ENCODE assay signal across 1 cellular context in genomic region chr9:36486933-36487481, GRCh38.
A peak's percentile ranks its signal among the peaks of the same experiment; 100 is the strongest.
TF ChIP-seq lines count a peak whose summit lies in the region.

No MANE protein-coding gene starts in this region.

TF ChIP-seq in HepG2, 621 proteins besides CTCF, POLR2A, EP300 and RAD21 (continued from another document and continues in another):
- TF ChIP-seq GLMP (CRISPR knock-in tag; IDR thresholded peaks at IDR 0.05; ENCODE audit: borderline replicate concordance) (no peak), MAZ (IDR thresholded peaks at IDR 0.05; ENCODE audit: borderline replicate concordance, low read depth, low read length) (no peak), MAZ (CRISPR knock-in tag; IDR thresholded peaks at IDR 0.05; ENCODE audit: low read depth) (no peak; the same call in 1 of the 2 replicates), RCOR2 (CRISPR knock-in tag; IDR thresholded peaks at IDR 0.05) (peak; percentile 64; the same call in 1 of the 2 replicates), TAF1 (CRISPR knock-in tag; IDR thresholded peaks at IDR 0.05) (peak; percentile 61), ZFP36L1 (CRISPR knock-in tag; IDR thresholded peaks at IDR 0.05) (no peak), TFAP4 (IDR thresholded peaks at IDR 0.05; ENCODE audit: borderline replicate concordance, low read depth) (no peak), KDM1A (CRISPR knock-in tag; IDR thresholded peaks at IDR 0.05) (0 out of 2 replicates have a peak, but pooled peaks have one; percentile 41), ZNF569 (CRISPR knock-in tag; IDR thresholded peaks at IDR 0.05; ENCODE audit: borderline replicate concordance) (no peak), CBX1 (IDR thresholded peaks at IDR 0.05; ENCODE audit: low read depth) (no peak), NRL (CRISPR knock-in tag; IDR thresholded peaks at IDR 0.05; ENCODE audit: borderline replicate concordance) (no peak), ZSCAN29 (CRISPR knock-in tag; conservative IDR thresholded peaks at IDR 0.05) (no peak), ZNF510 (CRISPR knock-in tag; IDR thresholded peaks at IDR 0.05; ENCODE audit: low read depth) (no peak), TEAD3 (CRISPR knock-in tag; optimal IDR thresholded peaks at IDR 0.05; ENCODE audit: borderline replicate concordance) (no peak), ZNF317 (CRISPR knock-in tag; IDR thresholded peaks at IDR 0.05) (no peak), ZNF549 (CRISPR knock-in tag; IDR thresholded peaks at IDR 0.05) (no peak), BRCA1 (CRISPR knock-in tag; IDR thresholded peaks at IDR 0.05) (no peak), ETV6 (CRISPR knock-in tag; conservative IDR thresholded peaks at IDR 0.05) (no peak), GMEB1 (CRISPR knock-in tag; IDR thresholded peaks at IDR 0.05; ENCODE audit: borderline replicate concordance) (no peak), ZBTB3 (CRISPR knock-in tag; IDR thresholded peaks at IDR 0.05; ENCODE audit: borderline replicate concordance, low read depth) (no peak), KDM2A (CRISPR knock-in tag; IDR thresholded peaks at IDR 0.05; ENCODE audit: borderline replicate concordance, low read depth) (peak; percentile 23; the same call in 1 of the 2 replicates), NFKB2 (CRISPR knock-in tag; IDR thresholded peaks at IDR 0.05; ENCODE audit: borderline replicate concordance) (no peak), SOX13 (IDR thresholded peaks at IDR 0.05) (no peak), SOX13 (CRISPR knock-in tag; conservative IDR thresholded peaks at IDR 0.05 in 1 of 2, IDR thresholded peaks at IDR 0.05 in 1 of 2) (no peak), PAXIP1 (CRISPR knock-in tag; conservative IDR thresholded peaks at IDR 0.05) (no peak), HNRNPK (IDR thresholded peaks at IDR 0.05; ENCODE audit: low read depth, low read length, poor library complexity, severe bottlenecking) (no peak), MZF1 (CRISPR knock-in tag; IDR thresholded peaks at IDR 0.05; ENCODE audit: borderline replicate concordance) (no peak), ZNF546 (CRISPR knock-in tag; conservative IDR thresholded peaks at IDR 0.05) (no peak), CENPT (CRISPR knock-in tag; IDR thresholded peaks at IDR 0.05; ENCODE audit: low read depth) (no peak), HCFC1 (IDR thresholded peaks at IDR 0.05; ENCODE audit: low read depth, low read length) (no peak), NFATC3 (CRISPR knock-in tag; IDR thresholded peaks at IDR 0.05) (no peak), ZNF781 (CRISPR knock-in tag; IDR thresholded peaks at IDR 0.05; ENCODE audit: borderline replicate concordance, not compliant biosample characterization) (no peak), NBN (conservative IDR thresholded peaks at IDR 0.05) (no peak), ZNF17 (CRISPR knock-in tag; IDR thresholded peaks at IDR 0.05) (no peak), ZSCAN20 (CRISPR knock-in tag; IDR thresholded peaks at IDR 0.05; ENCODE audit: borderline replicate concordance) (no peak), ZNF382 (CRISPR knock-in tag; IDR thresholded peaks at IDR 0.05; ENCODE audit: borderline replicate concordance) (no peak), ZNF33B (CRISPR knock-in tag; IDR thresholded peaks at IDR 0.05) (no peak), ZNF234 (CRISPR knock-in tag; conservative IDR thresholded peaks at IDR 0.05) (no peak), SALL2 (CRISPR knock-in tag; IDR thresholded peaks at IDR 0.05) (no peak), ELK4 (CRISPR knock-in tag; IDR thresholded peaks at IDR 0.05; ENCODE audit: borderline replicate concordance) (no peak), TOE1 (CRISPR knock-in tag; IDR thresholded peaks at IDR 0.05) (no peak), SAP130 (CRISPR knock-in tag; IDR thresholded peaks at IDR 0.05; ENCODE audit: low read depth) (peak; percentile 34; the same call in 1 of the 2 replicates), FOXC1 (CRISPR knock-in tag; IDR thresholded peaks at IDR 0.05; ENCODE audit: borderline replicate concordance) (0 out of 2 replicates have a peak, but pooled peaks have one; percentile 27), HMGXB4 (CRISPR knock-in tag; IDR thresholded peaks at IDR 0.05; ENCODE audit: borderline replicate concordance in 1 of 2, low read depth in 1 of 2) (0 out of 4 replicates have a peak, but pooled peaks of 1 of the 2 experiments have one; percentile 26), TFDP1 (CRISPR knock-in tag; IDR thresholded peaks at IDR 0.05; ENCODE audit: borderline replicate concordance) (no peak), DMAP1 (CRISPR knock-in tag; IDR thresholded peaks at IDR 0.05) (peak; percentile 55; the same call in 1 of the 2 replicates), ELF4 (CRISPR knock-in tag; IDR thresholded peaks at IDR 0.05; ENCODE audit: borderline replicate concordance) (no peak), ZNF331 (CRISPR knock-in tag; IDR thresholded peaks at IDR 0.05) (no peak), U2AF1 (optimal IDR thresholded peaks at IDR 0.05; ENCODE audit: low read depth, low read length) (no peak), PCBP1 (IDR thresholded peaks at IDR 0.05; ENCODE audit: borderline replicate concordance, low read depth, low read length) (no peak), ASH2L (IDR thresholded peaks at IDR 0.05; ENCODE audit: insufficient read length, low read depth, low read length) (no peak), ZNF562 (CRISPR knock-in tag; IDR thresholded peaks at IDR 0.05; ENCODE audit: borderline replicate concordance) (no peak), MEIS2 (CRISPR knock-in tag; IDR thresholded peaks at IDR 0.05) (no peak), HDAC1 (CRISPR knock-in tag; IDR thresholded peaks at IDR 0.05) (peak; percentile 18; the same call in 1 of the 2 replicates), ZFP41 (CRISPR knock-in tag; IDR thresholded peaks at IDR 0.05; ENCODE audit: borderline replicate concordance) (no peak), ZNF598 (CRISPR knock-in tag; IDR thresholded peaks at IDR 0.05; ENCODE audit: borderline replicate concordance) (no peak)
- TF ChIP-seq, protein P1, sequence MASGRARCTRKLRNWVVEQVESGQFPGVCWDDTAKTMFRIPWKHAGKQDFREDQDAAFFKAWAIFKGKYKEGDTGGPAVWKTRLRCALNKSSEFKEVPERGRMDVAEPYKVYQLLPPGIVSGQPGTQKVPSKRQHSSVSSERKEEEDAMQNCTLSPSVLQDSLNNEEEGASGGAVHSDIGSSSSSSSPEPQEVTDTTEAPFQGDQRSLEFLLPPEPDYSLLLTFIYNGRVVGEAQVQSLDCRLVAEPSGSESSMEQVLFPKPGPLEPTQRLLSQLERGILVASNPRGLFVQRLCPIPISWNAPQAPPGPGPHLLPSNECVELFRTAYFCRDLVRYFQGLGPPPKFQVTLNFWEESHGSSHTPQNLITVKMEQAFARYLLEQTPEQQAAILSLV (CRISPR knock-in tag; IDR thresholded peaks at IDR 0.05; ENCODE audit: borderline replicate concordance), result no peak
- TF ChIP-seq, protein P2, sequence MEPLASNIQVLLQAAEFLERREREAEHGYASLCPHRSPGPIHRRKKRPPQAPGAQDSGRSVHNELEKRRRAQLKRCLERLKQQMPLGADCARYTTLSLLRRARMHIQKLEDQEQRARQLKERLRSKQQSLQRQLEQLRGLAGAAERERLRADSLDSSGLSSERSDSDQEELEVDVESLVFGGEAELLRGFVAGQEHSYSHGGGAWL (CRISPR knock-in tag; IDR thresholded peaks at IDR 0.05), result no peak
- TF ChIP-seq, protein P3, sequence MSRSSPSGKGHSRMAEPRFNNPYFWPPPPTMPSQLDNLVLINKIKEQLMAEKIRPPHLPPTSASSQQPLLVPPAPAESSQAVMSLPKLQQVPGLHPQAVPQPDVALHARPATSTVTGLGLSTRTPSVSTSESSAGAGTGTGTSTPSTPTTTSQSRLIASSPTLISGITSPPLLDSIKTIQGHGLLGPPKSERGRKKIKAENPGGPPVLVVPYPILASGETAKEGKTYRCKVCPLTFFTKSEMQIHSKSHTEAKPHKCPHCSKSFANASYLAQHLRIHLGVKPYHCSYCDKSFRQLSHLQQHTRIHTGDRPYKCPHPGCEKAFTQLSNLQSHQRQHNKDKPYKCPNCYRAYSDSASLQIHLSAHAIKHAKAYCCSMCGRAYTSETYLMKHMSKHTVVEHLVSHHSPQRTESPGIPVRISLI (CRISPR knock-in tag; IDR thresholded peaks at IDR 0.05; ENCODE audit: borderline replicate concordance), result no peak
- TF ChIP-seq, protein P4, sequence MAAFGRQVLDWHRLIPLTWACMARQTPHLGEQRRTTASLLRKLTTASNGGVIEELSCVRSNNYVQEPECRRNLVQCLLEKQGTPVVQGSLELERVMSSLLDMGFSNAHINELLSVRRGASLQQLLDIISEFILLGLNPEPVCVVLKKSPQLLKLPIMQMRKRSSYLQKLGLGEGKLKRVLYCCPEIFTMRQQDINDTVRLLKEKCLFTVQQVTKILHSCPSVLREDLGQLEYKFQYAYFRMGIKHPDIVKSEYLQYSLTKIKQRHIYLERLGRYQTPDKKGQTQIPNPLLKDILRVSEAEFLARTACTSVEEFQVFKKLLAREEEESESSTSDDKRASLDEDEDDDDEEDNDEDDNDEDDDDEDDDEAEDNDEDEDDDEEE (CRISPR knock-in tag; IDR thresholded peaks at IDR 0.05), result peak; percentile 72; the same call in 1 of the 2 replicates
